ENCODE assay signal across 8 cellular contexts in the genomic region with DNA sequence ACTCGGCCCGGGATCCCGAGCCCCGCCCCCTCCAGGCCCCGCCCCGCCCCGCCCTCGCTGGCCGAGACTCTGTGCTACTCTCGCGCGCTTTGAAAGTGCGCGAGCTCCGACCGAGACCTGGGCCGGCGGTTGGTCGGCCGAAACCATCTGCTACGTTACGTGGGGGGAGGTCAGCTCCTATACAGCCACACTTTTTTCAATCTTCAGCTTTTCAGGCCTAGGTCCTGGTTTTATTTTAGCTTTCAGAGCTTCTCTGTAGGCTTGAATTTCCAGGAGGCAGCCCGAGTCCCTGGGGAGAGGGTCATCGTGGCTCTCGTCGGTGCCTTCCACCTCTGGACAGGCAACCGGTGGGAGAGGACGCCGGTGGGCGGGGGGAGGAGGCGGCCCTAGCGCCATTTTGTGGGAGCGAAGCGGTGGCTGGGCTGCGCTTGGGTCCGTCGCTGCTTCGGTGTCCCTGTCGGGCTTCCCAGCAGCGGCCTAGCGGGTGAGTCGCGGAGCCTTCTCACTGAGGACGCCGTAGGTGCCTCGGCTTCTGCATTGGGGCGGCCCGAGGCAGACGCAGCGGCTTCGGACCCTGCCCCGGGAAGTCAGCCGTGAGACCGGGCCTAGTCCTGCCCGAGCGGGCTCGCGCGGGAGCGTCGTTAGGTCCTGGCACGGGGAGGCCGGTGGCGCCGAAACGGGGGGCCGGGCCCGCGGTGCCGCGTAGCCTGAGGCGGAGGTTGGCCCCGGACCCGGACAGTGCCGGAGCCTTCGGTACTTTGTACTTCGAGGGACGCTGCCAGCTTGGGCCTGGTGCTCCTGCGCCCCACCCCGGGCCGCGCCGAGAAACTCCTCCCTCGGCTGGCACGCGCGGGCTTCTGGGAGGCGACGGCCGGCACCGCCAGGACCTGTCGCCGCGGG. TPM values are rescaled to one million over a fixed set of nuclear protein-coding genes. Genes with fewer than 3 reads are reported as not detected.
A peak's percentile ranks its signal among the peaks of the same experiment; 100 is the strongest.
DNase-seq lines count a peak whose midpoint lies in the region; ATAC-seq and TF ChIP-seq lines count a peak whose summit lies in the region.

A gene (plus strand): TSS at position 395 of the 900 bp plus-strand sequence. CDS start 1,074 bp downstream, outside the sequence.

- no peaks in the 10 kb centered on the region for H3K9me3 ChIP-seq in HUES48 (ENCODE audit: control insufficient read depth, insufficient read depth, low read length)
- H3K9me3 ChIP-seq in NT2/D1 (ENCODE audit: insufficient read depth, low read length): no peaks in the 10 kb centered on the region

- H3K9me3 Mint-ChIP-seq in Calu3 (ENCODE audit: low read depth, unreplicated experiment) (no peaks in the 10 kb centered on the region), mesothelial cell of epicardium (no peaks in the 10 kb centered on the region)

- H3K4me1 ChIP-seq in HUES48 (ENCODE audit: control insufficient read depth, insufficient read depth, low read length) (peaks cover 10% of the 10 kb centered on the region), NT2/D1 (ENCODE audit: insufficient read depth, insufficient read length) (no peaks in the 10 kb centered on the region)

- peak within 1 kb of the TSS; percentile 100 for H3K9ac ChIP-seq in HUES48 (ENCODE audit: low read depth, low read length)
- H3K9ac ChIP-seq in NT2/D1 (ENCODE audit: insufficient read length, low read depth): peak within 1 kb of the TSS; percentile 99

- no peaks in the 10 kb centered on the region for H3K27me3 ChIP-seq in HUES48 (ENCODE audit: control insufficient read depth, insufficient read depth, low read length)
- no peaks in the 10 kb centered on the region for H3K27me3 ChIP-seq in NT2/D1 (ENCODE audit: insufficient read depth, insufficient read length)

- CTCF ChIA-PET in Calu3 (lab: Charles Lee): interaction anchor here (1.0 kb wide), 1 partner anchor 32 kb away, joined by 4 read pairs; no protein-coding TSS in a partner anchor

- intact Hi-C loops in Calu3 (cut with micrococcal nuclease; ENCODE audit: unreplicated experiment): loop anchor here (1.0 kb wide), 1 partner anchor 33 kb away; no protein-coding TSS in a partner anchor

- in situ Hi-C loops in endometrial microvascular endothelial cells (cut with HindIII; ENCODE audit: inconsistent ontology term, low pct_unique_long_range_greater_than_20kb, low sequenced_read_pairs): no loop called here

- BruUV-seq in Calu3 (replicated peaks; lab: Mats Ljungman, UMichigan): no TSS peak

- H3K4me3 Mint-ChIP-seq in Calu3 (ENCODE audit: low read depth, unreplicated experiment): peak within 1 kb of the TSS; percentile 77
- peak within 1 kb of the TSS; percentile 78 for H3K4me3 Mint-ChIP-seq in mesothelial cell of epicardium

- H3K27ac ChIP-seq in HUES48 (ENCODE audit: low read depth, low read length): peak within 1 kb of the TSS; percentile 98

- ATAC-seq in GM21423 (IDR thresholded peaks at IDR 0.05; ENCODE audit: unreplicated experiment): peak; percentile 88

- DNase-seq in Calu3: peak; percentile 85
- DNase-seq in NT2/D1 (ENCODE audit: low read depth, low spot score): peak; percentile 73
- DNase-seq in activated CD8-positive, alpha-beta memory T cell treated with anti-CD3 and anti-CD28 coated beads, Interleukin-2, amount 50 U/mL, for 24 hours (ENCODE audit: extremely low read depth): peak; percentile 68
- peak; percentile 83 to 93 for DNase-seq in mesothelial cell of epicardium (ENCODE audit: low spot score in 2 of 2, unreplicated experiment in 2 of 2)
- DNase-seq in stimulated activated CD8-positive, alpha-beta memory T cell treated with anti-CD3 and anti-CD28 coated beads, Interleukin-15, amount 100 ng/mL, for 4 hours (ENCODE audit: low read depth in 2 of 2): peak; percentile 78

- H3K4me3 ChIP-seq in HUES48 (ENCODE audit: low read depth, low read length): peak within 1 kb of the TSS; percentile 95
- H3K4me3 ChIP-seq in NT2/D1 (ENCODE audit: insufficient read length, low read depth): peak within 1 kb of the TSS; percentile 95

- peaks cover 49% of the 10 kb centered on the region for H3K36me3 Mint-ChIP-seq in Calu3 (ENCODE audit: insufficient read depth, unreplicated experiment)
- H3K36me3 Mint-ChIP-seq in mesothelial cell of epicardium: peaks cover 20% of the 10 kb centered on the region

- H3K36me3 ChIP-seq in HUES48 (ENCODE audit: control insufficient read depth, insufficient read depth, low read length) (peaks cover 41% of the 10 kb centered on the region), NT2/D1 (ENCODE audit: insufficient read depth, insufficient read length, low read length) (peaks cover 42% of the 10 kb centered on the region)

- H3K4me1 Mint-ChIP-seq in Calu3 (ENCODE audit: low read depth, unreplicated experiment) (peaks cover 7% of the 10 kb centered on the region), mesothelial cell of epicardium (peaks cover 17% of the 10 kb centered on the region)

- H3K27ac Mint-ChIP-seq in Calu3 (ENCODE audit: unreplicated experiment) (peak within 1 kb of the TSS; percentile 98), mesothelial cell of epicardium (peak within 1 kb of the TSS; percentile 100)

- no peaks in the 10 kb centered on the region for H3K27me3 Mint-ChIP-seq in Calu3 (ENCODE audit: unreplicated experiment)
- H3K27me3 Mint-ChIP-seq in mesothelial cell of epicardium (ENCODE audit: low read depth): no peaks in the 10 kb centered on the region

- no peak for TF ChIP-seq CTCF in Calu3 (IDR thresholded peaks at IDR 0.05; ENCODE audit: unreplicated experiment)
- no peak for TF ChIP-seq CTCF in mesothelial cell of epicardium (IDR thresholded peaks at IDR 0.05; ENCODE audit: unreplicated experiment)

RNA-seq across cellular contexts. Expression of the gene that starts here (rescaled TPM):
- total RNA-seq in Calu3 (2022) (124 and 130 TPM in 2 replicates), endometrial microvascular endothelial cells (ENCODE audit: inconsistent ontology term) (114 TPM), mesothelial cell of epicardium (175 to 184 TPM (median 179 TPM) in 3 replicates)

Comparison
In these comparisons a context has a peak if more than half of its experiments do, and no peak if none do; other contexts are left out.
1. Peak in every context shown above with its lines: DNase-seq, ATAC-seq, H3K4me3 ChIP-seq and H3K27ac ChIP-seq.